ENCODE assay signal across 8 cellular contexts in the genomic region with DNA sequence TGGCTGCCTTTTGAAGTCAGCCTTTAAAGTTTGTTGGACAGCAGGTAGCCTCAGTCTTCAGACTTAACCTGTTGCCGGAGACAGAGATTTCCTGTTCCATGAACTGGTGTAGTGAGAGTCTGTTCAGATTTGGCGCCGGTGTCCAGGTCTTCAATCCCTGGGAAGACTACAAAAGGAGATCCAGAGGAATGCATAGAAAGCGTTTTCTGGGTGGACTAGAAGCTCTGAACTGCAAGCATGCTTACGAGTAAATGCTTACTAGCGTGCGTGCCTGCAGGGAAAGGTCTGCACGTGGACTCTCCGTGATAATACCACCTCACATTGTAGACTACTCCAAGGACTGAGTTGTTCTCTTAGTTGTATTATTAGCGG. TPM values are rescaled to one million over a fixed set of nuclear protein-coding genes. Genes with fewer than 3 reads are reported as not detected.
A peak's percentile ranks its signal among the peaks of the same experiment; 100 is the strongest.
DNase-seq lines count a peak whose midpoint lies in the region; FAIRE-seq and TF ChIP-seq lines count a peak whose summit lies in the region.

No MANE protein-coding gene starts in this region.

- peaks cover 20% of the 10 kb centered on the region for H3K36me3 Mint-ChIP-seq in activated naive CD8-positive, alpha-beta T cell treated with anti-CD3 and anti-CD28 coated beads for 36 hours

- TF ChIP-seq EP300 in suprapubic skin (IDR thresholded peaks at IDR 0.05): no peak

- H4K20me1 ChIP-seq in BLaER1 treated with 17β-estradiol and CSF1 and Interleukin-3, amounts not matched to agents 10 nM and 100 nM: peaks cover 52 to 58% (median 57%) of the 10 kb centered on the region in 11 experiments; a peak in 21 of 22 replicates
- H4K20me1 ChIP-seq in keratinocyte (ENCODE audit: control insufficient read depth, extremely low read depth, insufficient read depth, low read length): peaks cover 24% of the 10 kb centered on the region

- H3K79me2 ChIP-seq in keratinocyte (ENCODE audit: control insufficient read depth, insufficient read depth, low read length): peaks cover 56% of the 10 kb centered on the region

- FAIRE-seq in keratinocyte (lab: Jason Lieb, UNC): peak; percentile 52

- no peak overlapping the region for H2AFZ ChIP-seq in keratinocyte (ENCODE audit: control insufficient read depth, low read length)

- DNase-seq in activated naive CD8-positive, alpha-beta T cell treated with anti-CD3 and anti-CD28 coated beads for 36 hours: no peak
- DNase-seq in keratinocyte (ENCODE audit: low read depth, low spot score): no peak
- DNase-seq in suprapubic skin (ENCODE audit: low spot score in 2 of 2): no peak
- no peak for DNase-seq in 8988T
- no peak for DNase-seq in NCI-H1092 treated with DMSO at 0.1 percent for 48 hours (lab: John Stamatoyannopoulos, UW)
- no peak for DNase-seq in cerebellar nuclear complex (lab: John Stamatoyannopoulos, UW)

- H3K27me3 ChIP-seq in BLaER1 treated with 17β-estradiol and CSF1 and Interleukin-3, amounts not matched to agents 10 nM and 100 nM: no peaks in the 10 kb centered on the region
- H3K27me3 ChIP-seq in HUES48 (ENCODE audit: control insufficient read depth, insufficient read depth, low read length) (no peaks in the 10 kb centered on the region; the same call in 1 of the 2 replicates), keratinocyte (ENCODE audit: control insufficient read depth, extremely low read depth, insufficient read depth, low read length) (no peaks in the 10 kb centered on the region), suprapubic skin (no peaks in the 10 kb centered on the region)

- H3K4me1 Mint-ChIP-seq in activated naive CD8-positive, alpha-beta T cell treated with anti-CD3 and anti-CD28 coated beads for 36 hours: peaks cover 45% of the 10 kb centered on the region

- TF ChIP-seq POLR2A in suprapubic skin (IDR thresholded peaks at IDR 0.05): no peak

- H3K27ac ChIP-seq in BLaER1 treated with 17β-estradiol and CSF1 and Interleukin-3, amounts not matched to agents 10 nM and 100 nM: peak overlapping the region; percentile 78 to 94 (median 91)
- H3K27ac ChIP-seq in HUES48 (ENCODE audit: low read depth, low read length) (peak overlapping the region; percentile 81), keratinocyte (ENCODE audit: control insufficient read depth, insufficient read depth, low read length) (peak overlapping the region; percentile 88), suprapubic skin (peak overlapping the region; percentile 92)

- peak overlapping the region; percentile 63 for H3K27ac Mint-ChIP-seq in activated naive CD8-positive, alpha-beta T cell treated with anti-CD3 and anti-CD28 coated beads for 36 hours

- TF ChIP-seq CTCF in keratinocyte (optimal IDR thresholded peaks at IDR 0.05 in 1 of 3, IDR thresholded peaks at IDR 0.05 in 1 of 3, conservative IDR thresholded peaks at IDR 0.05 in 1 of 3; ENCODE audit: extremely low read depth in 1 of 3, insufficient read depth in 2 of 3, low read length in 3 of 3) (no peak), suprapubic skin (IDR thresholded peaks at IDR 0.05) (no peak)

- dilution Hi-C loops in keratinocyte (cut with MboI; ENCODE audit: extremely low pct_ligation_motif_present, low sequenced_read_pairs): no loop called here

- peak overlapping the region; percentile 92 to 97 (median 95) for H3K9ac ChIP-seq in BLaER1 treated with 17β-estradiol and CSF1 and Interleukin-3, amounts not matched to agents 10 nM and 100 nM
- peak overlapping the region; percentile 85 for H3K9ac ChIP-seq in HUES48 (ENCODE audit: low read depth, low read length)
- H3K9ac ChIP-seq in keratinocyte (ENCODE audit: control insufficient read depth, extremely low read depth, insufficient read depth, low read length): peak overlapping the region; percentile 82

- peaks cover 6% of the 10 kb centered on the region for H3K9me1 ChIP-seq in keratinocyte (ENCODE audit: control insufficient read depth, extremely low read depth, insufficient read depth, low read length)

- no peaks in the 10 kb centered on the region for H3K9me3 ChIP-seq in BLaER1 treated with 17β-estradiol and CSF1 and Interleukin-3, amounts not matched to agents 10 nM and 100 nM (replicated peaks in 1 of 11)
- no peaks in the 10 kb centered on the region for H3K9me3 ChIP-seq in HUES48 (ENCODE audit: control insufficient read depth, insufficient read depth, low read length)
- H3K9me3 ChIP-seq in keratinocyte (ENCODE audit: control insufficient read depth, low read depth, low read length): no peaks in the 10 kb centered on the region
- no peaks in the 10 kb centered on the region for H3K9me3 ChIP-seq in suprapubic skin

- H3K27me3 Mint-ChIP-seq in activated naive CD8-positive, alpha-beta T cell treated with anti-CD3 and anti-CD28 coated beads for 36 hours: peaks cover 11% of the 10 kb centered on the region

- H3K4me3 ChIP-seq in BLaER1 treated with 17β-estradiol and CSF1 and Interleukin-3, amounts not matched to agents 10 nM and 100 nM: peak overlapping the region; percentile 84 to 100 (median 96)
- H3K4me3 ChIP-seq in HUES48 (ENCODE audit: low read depth, low read length) (peak overlapping the region; percentile 95), keratinocyte (ENCODE audit: control insufficient read depth in 2 of 3, extremely low read depth in 1 of 3, insufficient read depth in 2 of 3, low read depth in 1 of 3, low read length in 3 of 3) (peak overlapping the region; percentile 77 to 87 (median 86)), suprapubic skin (peak overlapping the region; percentile 96)

- H3K4me2 ChIP-seq in BLaER1 treated with 17β-estradiol and CSF1 and Interleukin-3, amounts not matched to agents 10 nM and 100 nM: peak overlapping the region; percentile 87 to 98 (median 93)
- H3K4me2 ChIP-seq in keratinocyte (ENCODE audit: control insufficient read depth, extremely low read depth, insufficient read depth, low read depth, low read length): peak overlapping the region; percentile 98

- WGBS in suprapubic skin: 6% methylated on average over 10 of the region's 10 CpGs

- peaks cover 49 to 58% (median 54%) of the 10 kb centered on the region in 10 experiments for H3K4me1 ChIP-seq in BLaER1 treated with 17β-estradiol and CSF1 and Interleukin-3, amounts not matched to agents 10 nM and 100 nM
- H3K4me1 ChIP-seq in HUES48 (ENCODE audit: control insufficient read depth, insufficient read depth, low read length) (peaks cover 12% of the 10 kb centered on the region), keratinocyte (ENCODE audit: control insufficient read depth, extremely low read depth, insufficient read depth, low read length) (peaks cover 36% of the 10 kb centered on the region), suprapubic skin (peaks cover 52% of the 10 kb centered on the region)

- H3K36me3 ChIP-seq in BLaER1 treated with 17β-estradiol and CSF1 and Interleukin-3, amounts not matched to agents 10 nM and 100 nM: peaks cover 2 to 40% (median 28%) of the 10 kb centered on the region in 11 experiments; a peak in 19 of 22 replicates
- H3K36me3 ChIP-seq in HUES48 (ENCODE audit: control insufficient read depth, insufficient read depth, low read length) (peaks cover 9% of the 10 kb centered on the region; the same call in 1 of the 2 replicates), keratinocyte (ENCODE audit: control insufficient read depth in 2 of 2, extremely low read depth in 1 of 2, insufficient read depth in 2 of 2, low read length in 2 of 2) (peaks cover 2 to 9% of the 10 kb centered on the region in 2 experiments), suprapubic skin (peaks cover 2% of the 10 kb centered on the region)

- peak overlapping the region; percentile 83 for H3K4me3 Mint-ChIP-seq in activated naive CD8-positive, alpha-beta T cell treated with anti-CD3 and anti-CD28 coated beads for 36 hours

- no peaks in the 10 kb centered on the region for H3K9me3 Mint-ChIP-seq in activated naive CD8-positive, alpha-beta T cell treated with anti-CD3 and anti-CD28 coated beads for 36 hours

RNA-seq across cellular contexts. Expression of a gene that starts 0.9 kb away (rescaled TPM):
- 100 to 1,000 TPM; 142 to 146 TPM for total RNA-seq in activated naive CD8-positive, alpha-beta T cell treated with anti-CD3 and anti-CD28 coated beads for 36 hours
- 133 to 215 TPM (median 142 TPM) in 3 replicates for polyA plus RNA-seq in keratinocyte
- polyA plus RNA-seq in keratinocyte (2011; ENCODE audit: low read depth): 193 TPM
- 122 and 206 TPM in 2 replicates for polyA plus RNA-seq in keratinocyte (2011; cell fraction: cytosol; rRNA removed)
- polyA plus RNA-seq in keratinocyte (2011; cell fraction: nucleus; rRNA removed): 89.4 and 111 TPM in 2 replicates
- polyA plus RNA-seq in keratinocyte (2012; ENCODE audit: low replicate concordance): 137 and 154 TPM in 2 replicates
- 18.8 to 50.7 TPM (median 33.0 TPM) in 3 replicates for polyA minus RNA-seq in keratinocyte
- polyA minus RNA-seq in keratinocyte (2011; cell fraction: cytosol; rRNA and poly(A)+ RNA removed): 60.4 TPM
- polyA minus RNA-seq in keratinocyte (2011; cell fraction: nucleus; rRNA and poly(A)+ RNA removed): 26.6 and 34.0 TPM in 2 replicates
- total RNA-seq in suprapubic skin: 100 to 1,000 TPM in 1 of 4 donors, 10 to 100 TPM in 3; 35.7 to 115 (median 44.7) TPM

RNA-seq across cellular contexts. Expression of a gene that starts 26.4 kb away (rescaled TPM):
- 1 to 10 TPM; 3.3 to 3.8 TPM for total RNA-seq in activated naive CD8-positive, alpha-beta T cell treated with anti-CD3 and anti-CD28 coated beads for 36 hours
- 1.2 to 1.8 TPM (median 1.4 TPM) in 3 replicates for polyA plus RNA-seq in keratinocyte
- polyA plus RNA-seq in keratinocyte (2011; ENCODE audit: low read depth): 0.40 TPM
- 1.3 and 1.4 TPM in 2 replicates for polyA plus RNA-seq in keratinocyte (2011; cell fraction: cytosol; rRNA removed)
- polyA plus RNA-seq in keratinocyte (2011; cell fraction: nucleus; rRNA removed): 3.2 and 4.4 TPM in 2 replicates
- polyA plus RNA-seq in keratinocyte (2012; ENCODE audit: low replicate concordance): 1.2 and 2.2 TPM in 2 replicates
- polyA minus RNA-seq in keratinocyte: 0.61 to 1.4 TPM (median 0.85 TPM) in 3 replicates
- not detected for polyA minus RNA-seq in keratinocyte (2011; cell fraction: cytosol; rRNA and poly(A)+ RNA removed)
- 0.85 and 1.1 TPM in 2 replicates for polyA minus RNA-seq in keratinocyte (2011; cell fraction: nucleus; rRNA and poly(A)+ RNA removed)
- total RNA-seq in suprapubic skin: 1 to 10 TPM; 1.1 to 8.5 (median 4.5) TPM
